1 cellular context compared by ENCODE assay signal in the genomic region with DNA sequence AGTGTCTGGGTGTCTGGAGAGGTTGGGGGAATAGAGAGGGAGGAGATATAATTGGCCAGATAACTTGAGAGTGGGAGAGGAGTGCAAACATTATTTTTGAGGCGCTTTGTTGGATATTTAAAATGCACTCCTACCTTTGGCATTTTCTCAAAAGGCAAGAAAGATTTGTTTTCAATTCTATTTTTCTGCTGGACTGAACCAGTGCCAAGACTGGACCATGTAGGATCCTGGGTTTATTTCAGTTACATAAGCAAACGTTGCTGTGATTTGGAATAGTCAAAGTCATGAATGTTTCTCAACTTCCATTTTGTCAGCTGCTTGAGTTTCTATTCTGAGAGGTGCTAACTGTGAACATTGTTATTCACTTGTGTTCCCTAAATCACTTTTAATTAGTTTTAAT.
TF ChIP-seq lines count a peak whose summit lies in the region.

No MANE protein-coding gene starts in this region.

TF ChIP-seq in IMR-90, 13 proteins besides CTCF, POLR2A, EP300 and RAD21:
- TF ChIP-seq BHLHE40 (IDR thresholded peaks at IDR 0.05; ENCODE audit: low read depth, low read length) (no peak), FOS (IDR thresholded peaks at IDR 0.05; ENCODE audit: low read depth, low read length) (no peak), MXI1 (IDR thresholded peaks at IDR 0.05; ENCODE audit: borderline replicate concordance, low read depth, low read length) (no peak), USF2 (IDR thresholded peaks at IDR 0.05; ENCODE audit: low read depth, low read length) (no peak), SMC3 (IDR thresholded peaks at IDR 0.05; ENCODE audit: low read depth, low read length) (no peak), RFX5 (IDR thresholded peaks at IDR 0.05; ENCODE audit: low read depth, low read length) (no peak), MAZ (IDR thresholded peaks at IDR 0.05; ENCODE audit: borderline replicate concordance, low read depth, low read length) (no peak), CEBPB (IDR thresholded peaks at IDR 0.05; ENCODE audit: low read depth, low read length) (no peak), NFE2L2 (IDR thresholded peaks at IDR 0.05; ENCODE audit: low read depth, low read length) (no peak), RCOR1 (IDR thresholded peaks at IDR 0.05; ENCODE audit: insufficient replicate concordance, low read length) (no peak), CHD1 (IDR thresholded peaks at IDR 0.05; ENCODE audit: low read depth, low read length) (no peak)
